ENCODE assay signal across 13 cellular contexts in the genomic region with DNA sequence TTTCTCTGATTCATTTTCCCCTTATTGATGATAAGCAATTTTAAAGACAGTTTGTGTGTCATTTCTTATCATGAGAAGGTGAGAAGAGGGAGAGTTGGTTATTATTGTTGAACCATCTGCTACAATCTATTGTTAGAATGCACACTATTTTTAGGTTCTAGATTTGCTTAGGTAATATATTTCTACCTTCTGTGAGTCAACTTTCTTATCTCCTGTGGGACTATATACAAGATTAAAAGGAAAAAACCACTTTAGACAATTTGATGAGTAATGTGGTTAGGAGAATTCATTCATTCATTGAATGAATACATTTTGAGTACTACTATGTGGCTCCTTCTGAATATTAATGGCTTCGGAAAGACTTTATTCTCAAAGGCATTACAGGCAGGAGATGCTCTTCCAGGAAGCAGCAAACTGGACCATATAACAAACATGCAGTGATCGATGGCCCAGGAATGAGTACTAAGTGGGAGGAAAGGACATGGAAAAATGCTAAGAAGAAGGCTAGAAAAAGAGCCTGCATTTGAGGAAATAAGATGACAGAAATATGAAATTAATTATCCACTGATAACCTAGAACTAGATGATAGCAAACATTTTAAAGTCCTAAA. TPM values are rescaled to one million over a fixed set of nuclear protein-coding genes. Genes with fewer than 3 reads are reported as not detected.
DNase-seq lines count a peak whose midpoint lies in the region; ATAC-seq and TF ChIP-seq lines count a peak whose summit lies in the region.
"Had no signal": no experiment of that assay in that cellular context is flagged by ENCODE, and none has a peak within 500 bp of the region (broad histone marks: within the 10 kb centered on the region; RNA-seq: fewer than 3 reads in every experiment).

No MANE protein-coding gene starts in this region.

- no peaks in the 10 kb centered on the region for H3K36me3 Mint-ChIP-seq in T-helper 2 cell treated with Interferon-gamma antibody and Interleukin-4, amounts not matched to agents 5 μg/mL and 100 μg/mL, for 36 hours (ENCODE audit: low read depth)

- H3K27ac ChIP-seq in A673 (ENCODE audit: low read depth, low read length, poor library complexity, severe bottlenecking) = no peak overlapping the region
- no peak overlapping the region for H3K27ac ChIP-seq in MM.1S (ENCODE audit: low read length)
- H3K27ac ChIP-seq in esophagus squamous epithelium = peak overlapping the region in 3 of 4 donors; percentile 53 to 65 (median 59)
- H3K27ac ChIP-seq in vagina = no peak overlapping the region
- H3K27ac ChIP-seq in ascending aorta = no peak overlapping the region
- H3K27ac ChIP-seq: BLaER1 treated with 17β-estradiol and CSF1 and Interleukin-3, amounts not matched to agents 10 nM and 100 nM; coronary artery had no signal

- H3K27me3 ChIP-seq in A673 (replicated peaks; ENCODE audit: insufficient read depth, low read depth, low read length, poor library complexity) (no peaks in the 10 kb centered on the region), MM.1S (replicated peaks; ENCODE audit: insufficient read depth, low read length) (no peaks in the 10 kb centered on the region), esophagus squamous epithelium (no peaks in the 10 kb centered on the region), vagina (no peaks in the 10 kb centered on the region), ascending aorta (no peaks in the 10 kb centered on the region)
- H3K27me3 ChIP-seq: BLaER1 treated with 17β-estradiol and CSF1 and Interleukin-3, amounts not matched to agents 10 nM and 100 nM had no signal

- no peak overlapping the region for H3K4me3 ChIP-seq in A673 (ENCODE audit: low read depth, low read length, poor library complexity, severe bottlenecking)
- H3K4me3 ChIP-seq in MM.1S (ENCODE audit: low read length) = no peak overlapping the region
- no peak overlapping the region for H3K4me3 ChIP-seq in esophagus squamous epithelium
- no peak overlapping the region for H3K4me3 ChIP-seq in vagina
- H3K4me3 ChIP-seq in ascending aorta = no peak overlapping the region
- H3K4me3 ChIP-seq: BLaER1 treated with 17β-estradiol and CSF1 and Interleukin-3, amounts not matched to agents 10 nM and 100 nM; coronary artery had no signal

- no peaks in the 10 kb centered on the region for H3K9me2 ChIP-seq in MM.1S (replicated peaks; ENCODE audit: insufficient read depth, low read length)

- no peaks in the 10 kb centered on the region for H3F3A ChIP-seq in MM.1S (ENCODE audit: insufficient read depth, low read length)

- no peak overlapping the region for H2AFZ ChIP-seq in MM.1S (ENCODE audit: low read length)

- peak overlapping the region; percentile 40 for H3K4me2 ChIP-seq in MM.1S (ENCODE audit: low read depth, low read length)

- H3K27ac Mint-ChIP-seq in T-helper 2 cell treated with Interferon-gamma antibody and Interleukin-4, amounts not matched to agents 5 μg/mL and 100 μg/mL, for 36 hours = no peak overlapping the region
- H3K27ac Mint-ChIP-seq: activated CD4-positive, alpha-beta T cell treated with anti-CD3 and anti-CD28 coated beads, Interleukin-2, amount 10 ng/mL, durations not matched to agents 24 days and 14 days had no signal

- TF ChIP-seq POLR2A in esophagus squamous epithelium (IDR thresholded peaks at IDR 0.05) (no peak), vagina (IDR thresholded peaks at IDR 0.05) (no peak)

- intact Hi-C loops in A673 (cut with micrococcal nuclease; ENCODE audit: unreplicated experiment) = no loop called here
- intact Hi-C loops in esophagus squamous epithelium (cut with DNase I) = no loop called here
- intact Hi-C loops in vagina (cut with DNase I) = no loop called here
- intact Hi-C loops in ascending aorta (cut with DNase I) = no loop called here

- H4K20me1 ChIP-seq in MM.1S (ENCODE audit: insufficient read depth, low read length) = no peaks in the 10 kb centered on the region
- H4K20me1 ChIP-seq: BLaER1 treated with 17β-estradiol and CSF1 and Interleukin-3, amounts not matched to agents 10 nM and 100 nM had no signal

- H3K4me3 Mint-ChIP-seq in T-helper 2 cell treated with Interferon-gamma antibody and Interleukin-4, amounts not matched to agents 5 μg/mL and 100 μg/mL, for 36 hours = no peak overlapping the region
- H3K4me3 Mint-ChIP-seq: activated CD4-positive, alpha-beta T cell treated with anti-CD3 and anti-CD28 coated beads, Interleukin-2, amount 10 ng/mL, durations not matched to agents 24 days and 14 days had no signal

- peaks cover 32% of the 10 kb centered on the region for H3K27me3 Mint-ChIP-seq in T-helper 2 cell treated with Interferon-gamma antibody and Interleukin-4, amounts not matched to agents 5 μg/mL and 100 μg/mL, for 36 hours (ENCODE audit: low read depth)

- H3K79me2 ChIP-seq in MM.1S (ENCODE audit: low read length) = no peaks in the 10 kb centered on the region

- no peaks in the 10 kb centered on the region for H3K4me1 ChIP-seq in A673 (ENCODE audit: insufficient read depth, low read length, poor library complexity, severe bottlenecking)
- H3K4me1 ChIP-seq in MM.1S (ENCODE audit: low read length) = peaks cover 24% of the 10 kb centered on the region
- H3K4me1 ChIP-seq in esophagus squamous epithelium = peaks cover 0 to 36% (median 9%) of the 10 kb centered on the region in 3 donors
- H3K4me1 ChIP-seq in vagina = peaks cover 16% of the 10 kb centered on the region
- H3K4me1 ChIP-seq in ascending aorta = no peaks in the 10 kb centered on the region

- POLR2A ChIA-PET in A673 (lab: Charles Lee; ENCODE audit: low non-redundant PET) = no interaction called here

- no peaks in the 10 kb centered on the region for H3K9me3 ChIP-seq in A673 (ENCODE audit: low read depth, low read length, poor library complexity, severe bottlenecking)
- H3K9me3 ChIP-seq in MM.1S (replicated peaks; ENCODE audit: insufficient read depth, low read length) = no peaks in the 10 kb centered on the region
- H3K9me3 ChIP-seq in esophagus squamous epithelium = no peaks in the 10 kb centered on the region
- no peaks in the 10 kb centered on the region for H3K9me3 ChIP-seq in vagina
- H3K9me3 ChIP-seq in ascending aorta = no peaks in the 10 kb centered on the region
- H3K9me3 ChIP-seq: BLaER1 treated with 17β-estradiol and CSF1 and Interleukin-3, amounts not matched to agents 10 nM and 100 nM had no signal

- TF ChIP-seq CTCF in A673 (conservative IDR thresholded peaks at IDR 0.05; ENCODE audit: low read depth, low read length) = no peak
- TF ChIP-seq CTCF in MM.1S (IDR thresholded peaks at IDR 0.05; ENCODE audit: low read length) = no peak
- no peak for TF ChIP-seq CTCF in esophagus squamous epithelium (IDR thresholded peaks at IDR 0.05)
- no peak for TF ChIP-seq CTCF in vagina (IDR thresholded peaks at IDR 0.05)
- TF ChIP-seq CTCF in ascending aorta (IDR thresholded peaks at IDR 0.05) = no peak

- H3K36me3 ChIP-seq in A673 (ENCODE audit: insufficient read depth, low read length, poor library complexity, severe bottlenecking) (no peaks in the 10 kb centered on the region), MM.1S (replicated peaks; ENCODE audit: insufficient read depth, low read length) (no peaks in the 10 kb centered on the region), esophagus squamous epithelium (no peaks in the 10 kb centered on the region), vagina (no peaks in the 10 kb centered on the region), ascending aorta (no peaks in the 10 kb centered on the region)
- H3K36me3 ChIP-seq: BLaER1 treated with 17β-estradiol and CSF1 and Interleukin-3, amounts not matched to agents 10 nM and 100 nM had no signal

- peaks cover 9% of the 10 kb centered on the region for H3K4me1 Mint-ChIP-seq in T-helper 2 cell treated with Interferon-gamma antibody and Interleukin-4, amounts not matched to agents 5 μg/mL and 100 μg/mL, for 36 hours (ENCODE audit: low read depth)

- DNase-seq in A673 (ENCODE audit: low spot score) = peak; percentile 24
- DNase-seq in MM.1S = peak; percentile 69
- DNase-seq in esophagus squamous epithelium (lab: John Stamatoyannopoulos, UW) = no peak
- DNase-seq in vagina (ENCODE audit: extremely low spot score in 2 of 2) = no peak
- DNase-seq in ascending aorta (ENCODE audit: low spot score in 2 of 2) = no peak
- no peak for DNase-seq in anterior cingulate cortex (lab: John Stamatoyannopoulos, UW)
- DNase-seq in T-helper 2 cell treated with Interferon-gamma antibody and Interleukin-4, amounts not matched to agents 5 μg/mL and 100 μg/mL, for 36 hours (ENCODE audit: low spot score) = no peak
- DNase-seq: activated CD4-positive, alpha-beta T cell treated with anti-CD3 and anti-CD28 coated beads, Interleukin-2, amount 10 ng/mL, durations not matched to agents 24 days and 14 days; EL had no signal

- peak; percentile 48 for ATAC-seq in GM18861 (IDR thresholded peaks at IDR 0.05; ENCODE audit: unreplicated experiment)

- no peak overlapping the region for H3K9ac ChIP-seq in MM.1S (ENCODE audit: low read length)
- H3K9ac ChIP-seq: BLaER1 treated with 17β-estradiol and CSF1 and Interleukin-3, amounts not matched to agents 10 nM and 100 nM had no signal

- no TSS peak for BruUV-seq in A673 (replicated peaks; lab: Mats Ljungman, UMichigan)

- CTCF ChIA-PET in A673 (lab: Charles Lee) = no interaction called here

- 49 to 60% methylated on average over 2 of the region's 2 CpGs for WGBS in esophagus squamous epithelium, 2 donors

- H3K9me3 Mint-ChIP-seq in T-helper 2 cell treated with Interferon-gamma antibody and Interleukin-4, amounts not matched to agents 5 μg/mL and 100 μg/mL, for 36 hours = no peaks in the 10 kb centered on the region
- H3K9me3 Mint-ChIP-seq: activated CD4-positive, alpha-beta T cell treated with anti-CD3 and anti-CD28 coated beads, Interleukin-2, amount 10 ng/mL, durations not matched to agents 24 days and 14 days had no signal

RNA-seq across cellular contexts. Expression of a gene that starts 22.4 kb away (rescaled TPM):
- not detected in 2 replicates for total RNA-seq in A673 (2021)
- total RNA-seq in esophagus squamous epithelium = 1 to 10 TPM; 2.4 to 4.8 (median 3.9) TPM
- total RNA-seq in vagina = 2.9 TPM
- not detected for total RNA-seq in ascending aorta
- total RNA-seq: activated CD4-positive, alpha-beta T cell treated with anti-CD3 and anti-CD28 coated beads, Interleukin-2, amount 10 ng/mL, durations not matched to agents 24 days and 14 days; pulmonary artery endothelial cell had no signal

Comparison
In these comparisons a context has a peak if more than half of its experiments do, and no peak if none do; other contexts are left out.
1. DNase-seq: peak in A673 (single experiment) and MM.1S (single experiment); none in esophagus squamous epithelium (single experiment), vagina (0 of 2), ascending aorta (0 of 2), anterior cingulate cortex (0 of 58) and T-helper 2 cell treated with Interferon-gamma antibody and Interleukin-4, amounts not matched to agents 5 μg/mL and 100 μg/mL, for 36 hours (single experiment).
2. H3K27ac ChIP-seq: peak in esophagus squamous epithelium (3 of 4); none in A673 (single experiment), MM.1S (single experiment), vagina (single experiment) and ascending aorta (0 of 2).